Comparison of ENCODE assay signal across 8 cellular contexts in the genomic region with DNA sequence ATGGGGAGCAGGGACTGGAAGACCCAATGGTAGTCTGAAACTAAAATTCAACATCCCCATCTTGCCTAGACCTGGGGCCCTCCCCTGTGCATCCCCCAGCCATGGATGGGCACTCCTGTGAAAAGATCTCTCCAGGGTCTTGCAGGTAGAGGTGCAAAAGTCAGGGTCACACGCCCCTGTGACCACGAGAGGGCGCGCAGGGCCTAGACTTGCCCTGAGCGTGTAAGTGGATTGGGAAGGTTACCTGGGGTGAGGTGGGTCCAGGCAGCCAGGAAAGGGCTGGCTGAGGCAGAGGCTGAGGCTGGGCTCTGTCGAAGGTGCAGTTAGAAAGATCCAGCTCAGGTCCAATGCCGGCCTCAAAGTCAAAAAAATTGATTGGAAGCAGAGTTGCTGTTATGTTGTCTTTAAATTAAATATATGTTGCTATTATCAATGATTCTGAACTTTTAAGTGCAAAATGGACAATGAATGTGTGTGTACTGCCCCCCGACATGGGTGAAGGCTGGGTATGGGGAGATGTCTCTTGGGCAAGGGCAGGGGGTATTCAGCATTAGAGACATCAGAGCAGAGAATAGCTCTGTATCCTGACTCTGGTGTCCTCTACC.
DNase-seq lines count a peak whose midpoint lies in the region; ATAC-seq and TF ChIP-seq lines count a peak whose summit lies in the region.

No MANE protein-coding gene starts in this region.

- ATAC-seq in memory B cell (ENCODE audit: low read depth) (peak; percentile 48), GM18517 (IDR thresholded peaks at IDR 0.05; ENCODE audit: unreplicated experiment) (no peak)

- peaks cover 23% of the 10 kb centered on the region for H3K27me3 Mint-ChIP-seq in memory B cell

- peak; percentile 56 for DNase-seq in NK-92 treated with Interleukin-12 subunit alpha and Interleukin-12 subunit beta, amount 100 ng/mL, for 24 hours (lab: John Stamatoyannopoulos, UW)
- DNase-seq in NK-92 (lab: John Stamatoyannopoulos, UW; ENCODE audit: unreplicated experiment), result no peak
- DNase-seq in NCI-H146 (lab: John Stamatoyannopoulos, UW), result peak; percentile 68
- DNase-seq in activated CD4-positive, CD25-positive, alpha-beta regulatory T cell treated with anti-CD3 and anti-CD28 coated beads, Interleukin-2, amount 50 U/mL, for 16 hours (ENCODE audit: low read depth, low spot score), result peak; percentile 10
- DNase-seq in choroid plexus epithelial cell (ENCODE audit: low read depth), result peak; percentile 67
- DNase-seq in memory B cell (ENCODE audit: low spot score in 2 of 2), result peak in 1 of 2 donors; percentile 34
- DNase-seq in stimulated activated naive CD4-positive, alpha-beta T cell (lab: John Stamatoyannopoulos, UW), result peak in 4 of 6 experiments; percentile 2 to 34 (median 14)

- no peak overlapping the region for H3K4me3 Mint-ChIP-seq in memory B cell

- H3K9me3 Mint-ChIP-seq in memory B cell, result no peaks in the 10 kb centered on the region

- H3K36me3 Mint-ChIP-seq in memory B cell, result peaks cover 1% of the 10 kb centered on the region

- no peaks in the 10 kb centered on the region for H3K4me1 Mint-ChIP-seq in memory B cell

- no peak overlapping the region for H3K4me3 ChIP-seq in choroid plexus epithelial cell (ENCODE audit: low read depth, low read length)

- TF ChIP-seq CTCF in choroid plexus epithelial cell (conservative IDR thresholded peaks at IDR 0.05; ENCODE audit: low read depth, low read length), result peak; percentile 84

- H3K27ac Mint-ChIP-seq in memory B cell, result no peak overlapping the region
